In genomic region chr15:41957021-41957897, GRCh38 we compare ENCODE assay signal across 9 cellular contexts. TPM values are rescaled to one million over a fixed set of nuclear protein-coding genes. Genes with fewer than 3 reads are reported as not detected.
DNase-seq lines count a peak whose midpoint lies in the region; ATAC-seq, FAIRE-seq and TF ChIP-seq lines count a peak whose summit lies in the region.
"Had no signal": no experiment of that assay in that cellular context is flagged by ENCODE, and none has a peak within 500 bp of the region (broad histone marks: within the 10 kb centered on the region; RNA-seq: fewer than 3 reads in every experiment).

No MANE protein-coding gene starts in this region.

- ATAC-seq in GM19023 (IDR thresholded peaks at IDR 0.05; ENCODE audit: unreplicated experiment) (peak; percentile 84), HG02798 (IDR thresholded peaks at IDR 0.05; ENCODE audit: poor library complexity, unreplicated experiment) (peak; percentile 55), K562 (no peak; the same call in 1 of the 3 replicates)
- peak; percentile 98 for ATAC-seq in stimulated activated effector memory CD8-positive, alpha-beta T cell treated with anti-CD3 and anti-CD28 coated beads, Interleukin-12 subunit alpha, Interleukin-12 subunit beta, amount 100 ng/mL, for 72 hours

- no peaks in the 10 kb centered on the region for H3K9me3 ChIP-seq in K562 (replicated peaks; ENCODE audit: control insufficient read depth, insufficient read depth, low read depth, low read length)

- TF ChIP-seq EP300 in K562 (IDR thresholded peaks at IDR 0.05; ENCODE audit: low read length), result no peak

- H3K4me2 ChIP-seq in K562 (ENCODE audit: insufficient read depth, low read length), result no peak overlapping the region

- no peak for TF ChIP-seq RAD21 in K562 (CRISPR knock-in tag; conservative IDR thresholded peaks at IDR 0.05 in 1 of 2, IDR thresholded peaks at IDR 0.05 in 1 of 2)

- peaks cover 14% of the 10 kb centered on the region; the same call in 2 of the 3 replicates for H3K36me3 ChIP-seq in K562 (ENCODE audit: control insufficient read depth, insufficient read depth, low read length)

- H3K27ac Mint-ChIP-seq in stimulated activated effector memory CD8-positive, alpha-beta T cell treated with anti-CD3 and anti-CD28 coated beads, Interleukin-12 subunit alpha, Interleukin-12 subunit beta, amount 100 ng/mL, for 72 hours, result peak overlapping the region; percentile 81

- POLR2A ChIA-PET in K562 (lab: Yijun Ruan, JAX), result interaction anchor here (0.6 to 1.6 kb wide), 4 partner anchors 8 to 26 kb away, joined by 3 to 10 read pairs (median 4); partner anchors contain the start of gene EHD4

- TF ChIP-seq CTCF in K562 (IDR thresholded peaks at IDR 0.05 in 2 of 3, conservative IDR thresholded peaks at IDR 0.05 in 1 of 3; ENCODE audit: insufficient read depth in 2 of 3, low read depth in 1 of 3, low read length in 3 of 3), result no peak

- DNase-seq in K562 (ENCODE audit: extremely low read depth in 1 of 4, low spot score in 3 of 4), result no peak
- DNase-seq in stimulated activated effector memory CD8-positive, alpha-beta T cell treated with anti-CD3 and anti-CD28 coated beads, Interleukin-12 subunit alpha, Interleukin-12 subunit beta, amount 100 ng/mL, for 72 hours (ENCODE audit: low spot score in 2 of 2), result no peak
- DNase-seq in NCI-H82 (lab: John Stamatoyannopoulos, UW), result no peak
- no peak for DNase-seq in glomerular visceral epithelial cell (ENCODE audit: extremely low spot score)
- no peak for DNase-seq in SHP77 treated with DMSO at 0.1 percent for 48 hours (lab: John Stamatoyannopoulos, UW)
- no peak for DNase-seq in GF-D8 (lab: John Stamatoyannopoulos, UW)

- H3K9me1 ChIP-seq in K562 (ENCODE audit: control insufficient read depth, insufficient read depth, low read length), result no peaks in the 10 kb centered on the region

- peak; percentile 19 for FAIRE-seq in K562 (lab: Jason Lieb, UNC)
- FAIRE-seq: endometrium had no signal

- no peak overlapping the region for H3K27ac ChIP-seq in K562 (ENCODE audit: extremely low read depth, low read depth, low read length)

- CTCF ChIA-PET in K562 (lab: Yijun Ruan, JAX; ENCODE audit: low intra/inter-chr PET ratio), result no interaction called here

- WGBS in K562 (ENCODE audit: insufficient coverage, low coverage, missing lambda C conversion rate), result 72% methylated on average over 12 of the region's 12 CpGs

- no peak overlapping the region for H2AFZ ChIP-seq in K562 (ENCODE audit: low read depth, low read length)

- no peaks in the 10 kb centered on the region; a peak in 2 of 5 replicates for H3K4me1 ChIP-seq in K562 (replicated peaks in 1 of 2; ENCODE audit: control insufficient read depth in 2 of 2, insufficient read depth in 2 of 2, low read length in 2 of 2)

- H3K4me3 Mint-ChIP-seq in stimulated activated effector memory CD8-positive, alpha-beta T cell treated with anti-CD3 and anti-CD28 coated beads, Interleukin-12 subunit alpha, Interleukin-12 subunit beta, amount 100 ng/mL, for 72 hours, result peak overlapping the region; percentile 41

- no peaks in the 10 kb centered on the region for H3K79me2 ChIP-seq in K562 (ENCODE audit: control insufficient read depth, insufficient read depth, low read length)

- peak overlapping the region in 1 of 2 experiments; percentile 54; a peak in 1 of 4 replicates for H3K9ac ChIP-seq in K562 (ENCODE audit: insufficient read depth in 1 of 2, low read depth in 2 of 2, low read length in 2 of 2)

- H3K36me3 Mint-ChIP-seq in stimulated activated effector memory CD8-positive, alpha-beta T cell treated with anti-CD3 and anti-CD28 coated beads, Interleukin-12 subunit alpha, Interleukin-12 subunit beta, amount 100 ng/mL, for 72 hours, result peaks cover 56% of the 10 kb centered on the region

- no TSS peak for BruUV-seq in K562 (replicated peaks; lab: Mats Ljungman, UMichigan)

- in situ Hi-C loops in K562 (cut with MboI), result no loop called here

- intact Hi-C loops in K562 (cut with micrococcal nuclease), result no loop called here

- no peaks in the 10 kb centered on the region for H3K9me3 Mint-ChIP-seq in stimulated activated effector memory CD8-positive, alpha-beta T cell treated with anti-CD3 and anti-CD28 coated beads, Interleukin-12 subunit alpha, Interleukin-12 subunit beta, amount 100 ng/mL, for 72 hours

- no peak for TF ChIP-seq POLR2A in K562 (conservative IDR thresholded peaks at IDR 0.05)

- peaks cover 42% of the 10 kb centered on the region for H3K4me1 Mint-ChIP-seq in stimulated activated effector memory CD8-positive, alpha-beta T cell treated with anti-CD3 and anti-CD28 coated beads, Interleukin-12 subunit alpha, Interleukin-12 subunit beta, amount 100 ng/mL, for 72 hours

- no peaks in the 10 kb centered on the region for H3K27me3 ChIP-seq in K562 (ENCODE audit: control insufficient read depth in 2 of 2, insufficient read depth in 2 of 2, low read length in 2 of 2)

- H4K20me1 ChIP-seq in K562 (replicated peaks; ENCODE audit: control insufficient read depth, insufficient read depth, low read length), result no peaks in the 10 kb centered on the region; the same call in 1 of the 2 replicates

- H3K4me3 ChIP-seq in K562, result no peak overlapping the region

TF ChIP-seq in K562, 482 proteins besides CTCF, POLR2A, EP300 and RAD21 (continues in another document):
- TF ChIP-seq GTF2F1 (IDR thresholded peaks at IDR 0.05; ENCODE audit: low read depth, low read length) (no peak), ELF4 (CRISPR knock-in tag; IDR thresholded peaks at IDR 0.05) (no peak), MTA2 (IDR thresholded peaks at IDR 0.05; ENCODE audit: low read depth) (no peak), ZNF280A (IDR thresholded peaks at IDR 0.05; ENCODE audit: low read depth, partially characterized antibody) (no peak), ZC3H8 (IDR thresholded peaks at IDR 0.05) (no peak), SRF (CRISPR knock-in tag; IDR thresholded peaks at IDR 0.05) (no peak), TCF7L2 (IDR thresholded peaks at IDR 0.05; ENCODE audit: low read depth, low read length) (no peak), CREB5 (CRISPR knock-in tag; IDR thresholded peaks at IDR 0.05) (no peak), GATAD2B (IDR thresholded peaks at IDR 0.05; ENCODE audit: borderline replicate concordance) (no peak), ZBTB7A (IDR thresholded peaks at IDR 0.05; ENCODE audit: borderline replicate concordance, control insufficient read depth, low read depth, low read length) (no peak), NONO (IDR thresholded peaks at IDR 0.05; ENCODE audit: low read depth in 2 of 2, low read length in 1 of 2) (no peak), ZNF696 (CRISPR knock-in tag; conservative IDR thresholded peaks at IDR 0.05) (no peak), CHD1 (IDR thresholded peaks at IDR 0.05; ENCODE audit: low read length) (no peak), ZNF740 (CRISPR knock-in tag; IDR thresholded peaks at IDR 0.05) (no peak), ZNF740 (tag; IDR thresholded peaks at IDR 0.05) (no peak), NR3C1 (CRISPR knock-in tag; IDR thresholded peaks at IDR 0.05) (no peak)

RNA-seq across cellular contexts. Expression of gene EHD4, which starts 15.1 kb away (rescaled TPM):
- total RNA-seq in K562 (2011; cell fraction: chromatin; rRNA removed; ENCODE audit: low replicate concordance), result 11.8 and 17.2 TPM in 2 replicates
- 15.1 and 17.0 TPM in 2 replicates for total RNA-seq in K562 (2011; cell fraction: nucleolus; rRNA removed)
- total RNA-seq in K562 (2011; cell fraction: nucleoplasm; rRNA removed), result 14.4 and 16.6 TPM in 2 replicates
- 9.8 and 12.6 TPM in 2 replicates for total RNA-seq in K562 (2014; rRNA removed)
- 4.6 and 5.2 TPM in 2 replicates for total RNA-seq in K562 (2014; rRNA removed; fragmentation: Illumina TruSeq; extraction: Trizol)
- total RNA-seq in K562 (2015; rRNA removed; fragmentation: Illumina TruSeq; extraction: Trizol), result 5.6 and 5.7 TPM in 2 replicates
- 10.3 and 11.4 TPM in 2 replicates for total RNA-seq in K562 (2021)
- 6.4 and 7.4 TPM in 2 replicates for polyA plus RNA-seq in K562 (2011; rRNA removed)
- 7.3 and 10.8 TPM in 2 replicates for polyA plus RNA-seq in K562 (2011; cell fraction: cytosol; rRNA removed)
- polyA plus RNA-seq in K562 (2011; cell fraction: nucleus; rRNA removed), result 4.1 and 4.5 TPM in 2 replicates
- polyA plus RNA-seq in K562 (2012), result 5.5 and 7.3 TPM in 2 replicates
- 7.0 and 8.1 TPM in 2 replicates for polyA plus RNA-seq in K562 (2014; fragmentation: Illumina TruSeq; extraction: Trizol)
- polyA plus RNA-seq in K562 (2014; fragmentation: Nextera tagmentation; extraction: Ambion mirVana), result under 1 TPM; 0.89 to 0.96 TPM
- polyA plus RNA-seq in K562 (2014; rRNA removed), result 7.5 and 7.7 TPM in 2 replicates
- 9.2 and 10.3 TPM in 2 replicates for polyA minus RNA-seq in K562 (2011; rRNA and poly(A)+ RNA removed)
- polyA minus RNA-seq in K562 (2011; cell fraction: cytosol; rRNA and poly(A)+ RNA removed), result 8.6 and 9.6 TPM in 2 replicates
- polyA minus RNA-seq in K562 (2011; cell fraction: nucleus; rRNA and poly(A)+ RNA removed), result 6.9 and 10.0 TPM in 2 replicates
